ENCODE assay signal across 1 cellular context in the genomic region with DNA sequence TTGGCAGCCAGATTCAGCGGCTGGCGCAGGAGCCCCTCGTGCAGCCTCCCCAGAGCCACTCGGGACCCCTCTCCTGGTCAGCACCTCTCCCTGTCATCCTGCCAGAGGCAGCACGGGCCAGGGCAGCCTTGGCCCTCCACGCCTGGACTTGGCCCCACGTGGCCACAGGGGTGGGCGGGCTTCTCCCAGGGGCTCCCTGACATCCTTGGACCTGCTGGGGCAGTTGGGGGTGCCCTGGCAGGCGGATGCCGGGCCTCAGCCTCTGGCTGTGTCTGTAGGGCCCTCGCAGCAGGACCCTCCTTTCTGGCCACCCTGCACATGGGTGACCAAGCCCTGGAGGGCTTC.
TF ChIP-seq lines count a peak whose summit lies in the region.

No MANE protein-coding gene starts in this region.

TF ChIP-seq in GM23338, 12 proteins besides CTCF, POLR2A, EP300 and RAD21:
- TF ChIP-seq, protein P1, sequence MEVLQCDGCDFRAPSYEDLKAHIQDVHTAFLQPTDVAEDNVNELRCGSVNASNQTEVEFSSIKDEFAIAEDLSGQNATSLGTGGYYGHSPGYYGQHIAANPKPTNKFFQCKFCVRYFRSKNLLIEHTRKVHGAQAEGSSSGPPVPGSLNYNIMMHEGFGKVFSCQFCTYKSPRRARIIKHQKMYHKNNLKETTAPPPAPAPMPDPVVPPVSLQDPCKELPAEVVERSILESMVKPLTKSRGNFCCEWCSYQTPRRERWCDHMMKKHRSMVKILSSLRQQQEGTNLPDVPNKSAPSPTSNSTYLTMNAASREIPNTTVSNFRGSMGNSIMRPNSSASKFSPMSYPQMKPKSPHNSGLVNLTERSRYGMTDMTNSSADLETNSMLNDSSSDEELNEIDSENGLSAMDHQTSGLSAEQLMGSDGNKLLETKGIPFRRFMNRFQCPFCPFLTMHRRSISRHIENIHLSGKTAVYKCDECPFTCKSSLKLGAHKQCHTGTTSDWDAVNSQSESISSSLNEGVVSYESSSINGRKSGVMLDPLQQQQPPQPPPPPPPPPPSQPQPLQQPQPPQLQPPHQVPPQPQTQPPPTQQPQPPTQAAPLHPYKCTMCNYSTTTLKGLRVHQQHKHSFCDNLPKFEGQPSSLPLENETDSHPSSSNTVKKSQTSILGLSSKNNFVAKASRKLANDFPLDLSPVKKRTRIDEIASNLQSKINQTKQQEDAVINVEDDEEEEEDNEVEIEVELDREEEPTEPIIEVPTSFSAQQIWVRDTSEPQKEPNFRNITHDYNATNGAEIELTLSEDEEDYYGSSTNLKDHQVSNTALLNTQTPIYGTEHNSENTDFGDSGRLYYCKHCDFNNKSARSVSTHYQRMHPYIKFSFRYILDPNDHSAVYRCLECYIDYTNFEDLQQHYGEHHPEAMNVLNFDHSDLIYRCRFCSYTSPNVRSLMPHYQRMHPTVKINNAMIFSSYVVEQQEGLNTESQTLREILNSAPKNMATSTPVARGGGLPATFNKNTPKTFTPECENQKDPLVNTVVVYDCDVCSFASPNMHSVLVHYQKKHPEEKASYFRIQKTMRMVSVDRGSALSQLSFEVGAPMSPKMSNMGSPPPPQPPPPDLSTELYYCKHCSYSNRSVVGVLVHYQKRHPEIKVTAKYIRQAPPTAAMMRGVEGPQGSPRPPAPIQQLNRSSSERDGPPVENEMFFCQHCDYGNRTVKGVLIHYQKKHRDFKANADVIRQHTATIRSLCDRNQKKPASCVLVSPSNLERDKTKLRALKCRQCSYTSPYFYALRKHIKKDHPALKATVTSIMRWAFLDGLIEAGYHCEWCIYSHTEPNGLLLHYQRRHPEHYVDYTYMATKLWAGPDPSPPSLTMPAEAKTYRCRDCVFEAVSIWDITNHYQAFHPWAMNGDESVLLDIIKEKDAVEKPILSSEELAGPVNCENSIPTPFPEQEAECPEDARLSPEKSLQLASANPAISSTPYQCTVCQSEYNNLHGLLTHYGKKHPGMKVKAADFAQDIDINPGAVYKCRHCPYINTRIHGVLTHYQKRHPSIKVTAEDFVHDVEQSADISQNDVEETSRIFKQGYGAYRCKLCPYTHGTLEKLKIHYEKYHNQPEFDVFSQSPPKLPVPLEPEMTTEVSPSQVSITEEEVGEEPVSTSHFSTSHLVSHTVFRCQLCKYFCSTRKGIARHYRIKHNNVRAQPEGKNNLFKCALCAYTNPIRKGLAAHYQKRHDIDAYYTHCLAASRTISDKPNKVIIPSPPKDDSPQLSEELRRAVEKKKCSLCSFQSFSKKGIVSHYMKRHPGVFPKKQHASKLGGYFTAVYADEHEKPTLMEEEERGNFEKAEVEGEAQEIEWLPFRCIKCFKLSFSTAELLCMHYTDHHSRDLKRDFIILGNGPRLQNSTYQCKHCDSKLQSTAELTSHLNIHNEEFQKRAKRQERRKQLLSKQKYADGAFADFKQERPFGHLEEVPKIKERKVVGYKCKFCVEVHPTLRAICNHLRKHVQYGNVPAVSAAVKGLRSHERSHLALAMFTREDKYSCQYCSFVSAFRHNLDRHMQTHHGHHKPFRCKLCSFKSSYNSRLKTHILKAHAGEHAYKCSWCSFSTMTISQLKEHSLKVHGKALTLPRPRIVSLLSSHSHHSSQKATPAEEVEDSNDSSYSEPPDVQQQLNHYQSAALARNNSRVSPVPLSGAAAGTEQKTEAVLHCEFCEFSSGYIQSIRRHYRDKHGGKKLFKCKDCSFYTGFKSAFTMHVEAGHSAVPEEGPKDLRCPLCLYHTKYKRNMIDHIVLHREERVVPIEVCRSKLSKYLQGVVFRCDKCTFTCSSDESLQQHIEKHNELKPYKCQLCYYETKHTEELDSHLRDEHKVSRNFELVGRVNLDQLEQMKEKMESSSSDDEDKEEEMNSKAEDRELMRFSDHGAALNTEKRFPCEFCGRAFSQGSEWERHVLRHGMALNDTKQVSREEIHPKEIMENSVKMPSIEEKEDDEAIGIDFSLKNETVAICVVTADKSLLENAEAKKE (CRISPR knock-in tag; IDR thresholded peaks at IDR 0.05), result no peak
- TF ChIP-seq NANOG (IDR thresholded peaks at IDR 0.05; ENCODE audit: borderline replicate concordance) (no peak), ZNF331 (CRISPR knock-in tag; IDR thresholded peaks at IDR 0.05; ENCODE audit: low read depth) (no peak), STAT1 (IDR thresholded peaks at IDR 0.05; ENCODE audit: unreplicated experiment) (no peak), EZH2phosphoT487 (IDR thresholded peaks at IDR 0.05; ENCODE audit: unreplicated experiment) (no peak), ZNF114 (CRISPR knock-in tag; IDR thresholded peaks at IDR 0.05) (no peak), JUNB (IDR thresholded peaks at IDR 0.05; ENCODE audit: unreplicated experiment) (no peak), EZH2 (IDR thresholded peaks at IDR 0.05; ENCODE audit: low read depth, unreplicated experiment) (no peak), CREB1 (CRISPR knock-in tag; IDR thresholded peaks at IDR 0.05; ENCODE audit: low read depth) (no peak), POLR2AphosphoS5 (IDR thresholded peaks at IDR 0.05; ENCODE audit: low read depth) (no peak)
- TF ChIP-seq, protein P2, sequence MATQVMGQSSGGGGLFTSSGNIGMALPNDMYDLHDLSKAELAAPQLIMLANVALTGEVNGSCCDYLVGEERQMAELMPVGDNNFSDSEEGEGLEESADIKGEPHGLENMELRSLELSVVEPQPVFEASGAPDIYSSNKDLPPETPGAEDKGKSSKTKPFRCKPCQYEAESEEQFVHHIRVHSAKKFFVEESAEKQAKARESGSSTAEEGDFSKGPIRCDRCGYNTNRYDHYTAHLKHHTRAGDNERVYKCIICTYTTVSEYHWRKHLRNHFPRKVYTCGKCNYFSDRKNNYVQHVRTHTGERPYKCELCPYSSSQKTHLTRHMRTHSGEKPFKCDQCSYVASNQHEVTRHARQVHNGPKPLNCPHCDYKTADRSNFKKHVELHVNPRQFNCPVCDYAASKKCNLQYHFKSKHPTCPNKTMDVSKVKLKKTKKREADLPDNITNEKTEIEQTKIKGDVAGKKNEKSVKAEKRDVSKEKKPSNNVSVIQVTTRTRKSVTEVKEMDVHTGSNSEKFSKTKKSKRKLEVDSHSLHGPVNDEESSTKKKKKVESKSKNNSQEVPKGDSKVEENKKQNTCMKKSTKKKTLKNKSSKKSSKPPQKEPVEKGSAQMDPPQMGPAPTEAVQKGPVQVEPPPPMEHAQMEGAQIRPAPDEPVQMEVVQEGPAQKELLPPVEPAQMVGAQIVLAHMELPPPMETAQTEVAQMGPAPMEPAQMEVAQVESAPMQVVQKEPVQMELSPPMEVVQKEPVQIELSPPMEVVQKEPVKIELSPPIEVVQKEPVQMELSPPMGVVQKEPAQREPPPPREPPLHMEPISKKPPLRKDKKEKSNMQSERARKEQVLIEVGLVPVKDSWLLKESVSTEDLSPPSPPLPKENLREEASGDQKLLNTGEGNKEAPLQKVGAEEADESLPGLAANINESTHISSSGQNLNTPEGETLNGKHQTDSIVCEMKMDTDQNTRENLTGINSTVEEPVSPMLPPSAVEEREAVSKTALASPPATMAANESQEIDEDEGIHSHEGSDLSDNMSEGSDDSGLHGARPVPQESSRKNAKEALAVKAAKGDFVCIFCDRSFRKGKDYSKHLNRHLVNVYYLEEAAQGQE (IDR thresholded peaks at IDR 0.05; ENCODE audit: unreplicated experiment), result no peak
- TF ChIP-seq, protein P3, sequence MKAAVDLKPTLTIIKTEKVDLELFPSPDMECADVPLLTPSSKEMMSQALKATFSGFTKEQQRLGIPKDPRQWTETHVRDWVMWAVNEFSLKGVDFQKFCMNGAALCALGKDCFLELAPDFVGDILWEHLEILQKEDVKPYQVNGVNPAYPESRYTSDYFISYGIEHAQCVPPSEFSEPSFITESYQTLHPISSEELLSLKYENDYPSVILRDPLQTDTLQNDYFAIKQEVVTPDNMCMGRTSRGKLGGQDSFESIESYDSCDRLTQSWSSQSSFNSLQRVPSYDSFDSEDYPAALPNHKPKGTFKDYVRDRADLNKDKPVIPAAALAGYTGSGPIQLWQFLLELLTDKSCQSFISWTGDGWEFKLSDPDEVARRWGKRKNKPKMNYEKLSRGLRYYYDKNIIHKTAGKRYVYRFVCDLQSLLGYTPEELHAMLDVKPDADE (IDR thresholded peaks at IDR 0.05), result no peak
TF ChIP-seq in GM23338: peak in this region for 0.
